15 cellular contexts compared by ENCODE assay signal in genomic region chr11:130666781-130667251, GRCh38.
DNase-seq lines count a peak whose midpoint lies in the region; ATAC-seq lines count a peak whose summit lies in the region.
"Had no signal": no experiment of that assay in that cellular context is flagged by ENCODE, and none has a peak within 500 bp of the region (broad histone marks: within the 10 kb centered on the region; RNA-seq: fewer than 3 reads in every experiment).

No MANE protein-coding gene starts in this region.

- DNase-seq in ELR (ENCODE audit: low read depth) (peak; percentile 30), NCI-H69 (lab: John Stamatoyannopoulos, UW) (peak; percentile 20), fibroblast of gingiva (ENCODE audit: low read depth) (peak; percentile 21), renal cortical epithelial cell (ENCODE audit: low read depth) (peak; percentile 54), NCI-H526 treated with DMSO at 0.1 percent for 48 hours (lab: John Stamatoyannopoulos, UW) (no peak), NCI-H1417 treated with DMSO at 0.1 percent for 48 hours (lab: John Stamatoyannopoulos, UW) (no peak), T-helper 2 cell (no peak)
- DNase-seq: activated CD4-positive, alpha-beta T cell treated with anti-CD3 and anti-CD28 coated beads for 36 hours; activated T-cell treated with anti-CD3 and anti-CD28 coated beads, Interleukin-2, amount 50 U/mL, for 72 hours; effector memory CD4-positive, alpha-beta T cell; hippocampal formation; NCI-H345; PC-9 had no signal

- no peak for ATAC-seq in GM21529 (IDR thresholded peaks at IDR 0.05; ENCODE audit: unreplicated experiment)
- ATAC-seq: activated CD4-positive, alpha-beta T cell treated with anti-CD3 and anti-CD28 coated beads for 36 hours; activated T-cell treated with anti-CD3 and anti-CD28 coated beads, Interleukin-2, amount 50 U/mL, for 72 hours; GM12878 had no signal

Comparison
In these comparisons a context has a peak if more than half of its experiments do, and no peak if none do; other contexts are left out.
1. DNase-seq: peak in ELR (single experiment), NCI-H69 (single experiment), fibroblast of gingiva (single experiment) and renal cortical epithelial cell (single experiment); none in NCI-H526 treated with DMSO at 0.1 percent for 48 hours (single experiment), NCI-H1417 treated with DMSO at 0.1 percent for 48 hours (single experiment) and T-helper 2 cell (0 of 5).